10 cellular contexts compared by ENCODE assay signal in genomic region chr3:122572940-122573412, GRCh38. TPM values are rescaled to one million over a fixed set of nuclear protein-coding genes. Genes with fewer than 3 reads are reported as not detected.
A peak's percentile ranks its signal among the peaks of the same experiment; 100 is the strongest.
DNase-seq lines count a peak whose midpoint lies in the region; ATAC-seq, FAIRE-seq and TF ChIP-seq lines count a peak whose summit lies in the region.
"Had no signal": no experiment of that assay in that cellular context is flagged by ENCODE, and none has a peak within 500 bp of the region (broad histone marks: within the 10 kb centered on the region; RNA-seq: fewer than 3 reads in every experiment).

No MANE protein-coding gene starts in this region.

- CTCF ChIA-PET in SK-N-SH (lab: Yijun Ruan, JAX) = no interaction called here

- peaks cover 0 to 6% of the 10 kb centered on the region in 2 experiments; a peak in 1 of 4 replicates for H3K4me1 ChIP-seq in SK-N-SH (ENCODE audit: control insufficient read depth in 1 of 2, insufficient read depth in 2 of 2, low read depth in 1 of 2, low read length in 1 of 2)
- H3K4me1 ChIP-seq in skeletal muscle satellite cell (ENCODE audit: control insufficient read depth, insufficient read depth, low read length) = peaks cover 13% of the 10 kb centered on the region

- H3K9ac ChIP-seq in SK-N-SH = no peak overlapping the region
- H3K9ac ChIP-seq in skeletal muscle satellite cell (ENCODE audit: low read depth, low read length) = no peak overlapping the region
- H3K9ac ChIP-seq: KMS-11 had no signal

- no peak for TF ChIP-seq EP300 in SK-N-SH (IDR thresholded peaks at IDR 0.05; ENCODE audit: borderline replicate concordance in 1 of 2, low read depth in 1 of 2, low read length in 1 of 2)

- no peak for TF ChIP-seq CTCF in SK-N-SH (IDR thresholded peaks at IDR 0.05)

- DNase-seq in Daoy (ENCODE audit: low read depth) = peak; percentile 78
- DNase-seq in SK-N-SH = no peak
- no peak for DNase-seq in GM19239 (ENCODE audit: insufficient read length, low spot score)

- no peaks in the 10 kb centered on the region for H3K9me3 ChIP-seq in SK-N-SH
- H3K9me3 ChIP-seq in skeletal muscle satellite cell (replicated peaks; ENCODE audit: low read length) = no peaks in the 10 kb centered on the region

- no peak for TF ChIP-seq RAD21 in SK-N-SH (IDR thresholded peaks at IDR 0.05; ENCODE audit: low read length)

- no peak for FAIRE-seq in GM19239 (lab: Jason Lieb, UNC)
- FAIRE-seq: islet of Langerhans had no signal

- H3K4me2 ChIP-seq in SK-N-SH = no peak overlapping the region
- H3K4me2 ChIP-seq in skeletal muscle satellite cell (ENCODE audit: low read length) = peak overlapping the region; percentile 4
- H3K4me2 ChIP-seq: KMS-11 had no signal

- H2AFZ ChIP-seq in SK-N-SH (ENCODE audit: low read depth) = no peak overlapping the region

- POLR2A ChIA-PET in SK-N-SH (lab: Yijun Ruan, JAX) = no interaction called here

- peak; percentile 24 for ATAC-seq in HG02798 (IDR thresholded peaks at IDR 0.05; ENCODE audit: poor library complexity, unreplicated experiment)
- peak; percentile 93 for ATAC-seq in esophagus mucosa
- ATAC-seq in HG03135 (IDR thresholded peaks at IDR 0.05; ENCODE audit: unreplicated experiment) = no peak
- no peak for ATAC-seq in HG02870 (IDR thresholded peaks at IDR 0.05; ENCODE audit: unreplicated experiment)

- H3K79me2 ChIP-seq in SK-N-SH (ENCODE audit: insufficient read depth) = no peaks in the 10 kb centered on the region

- 80% methylated on average over 3 of the region's 3 CpGs for WGBS in SK-N-SH (ENCODE audit: low lambda C conversion rate)

- H3K9me2 ChIP-seq in SK-N-SH = no peaks in the 10 kb centered on the region

- H3K36me3 ChIP-seq in SK-N-SH (replicated peaks in 1 of 2; ENCODE audit: control insufficient read depth in 1 of 2, insufficient read depth in 2 of 2, low read length in 1 of 2) (peaks cover 8 to 25% of the 10 kb centered on the region in 2 experiments), skeletal muscle satellite cell (ENCODE audit: insufficient read depth, low read length) (peaks cover 12% of the 10 kb centered on the region)

- no peaks in the 10 kb centered on the region for H3F3A ChIP-seq in SK-N-SH (replicated peaks; ENCODE audit: insufficient read depth)

- no peak overlapping the region for H3K4me3 ChIP-seq in SK-N-SH (ENCODE audit: low read depth in 2 of 2, low read length in 1 of 2)
- H3K4me3 ChIP-seq in skeletal muscle satellite cell (ENCODE audit: low read length) = no peak overlapping the region

- H3K27ac ChIP-seq in SK-N-SH (ENCODE audit: low read depth in 2 of 2, low read length in 1 of 2) = no peak overlapping the region
- H3K27ac ChIP-seq: KMS-11 had no signal

- no peaks in the 10 kb centered on the region for H4K20me1 ChIP-seq in SK-N-SH (ENCODE audit: insufficient read depth)

- H3K27me3 ChIP-seq in SK-N-SH (ENCODE audit: insufficient read depth) (no peaks in the 10 kb centered on the region), skeletal muscle satellite cell (ENCODE audit: control insufficient read depth, insufficient read depth, low read length) (no peaks in the 10 kb centered on the region)

TF ChIP-seq in SK-N-SH, 30 proteins besides CTCF, POLR2A, EP300 and RAD21:
- no peak for TF ChIP-seq SMC3 (IDR thresholded peaks at IDR 0.05; ENCODE audit: low read depth, low read length)
- TF ChIP-seq FOXM1 (IDR thresholded peaks at IDR 0.05; ENCODE audit: low read depth) = no peak
- TF ChIP-seq TAF1 (IDR thresholded peaks at IDR 0.05; ENCODE audit: borderline replicate concordance, low read depth, low read length) = no peak
- no peak for TF ChIP-seq GABPA (IDR thresholded peaks at IDR 0.05; ENCODE audit: low read depth)
- TF ChIP-seq FOSL2 (IDR thresholded peaks at IDR 0.05; ENCODE audit: borderline replicate concordance, low read depth) = 0 out of 2 replicates have a peak, but pooled peaks have one; percentile 4

RNA-seq across cellular contexts. Expression of gene PARP15, which starts 4.5 kb away (rescaled TPM):
- total RNA-seq in Daoy (2014; rRNA removed; shearing (Covaris generic)) = under 0.01 TPM in 1 of 2 replicates, not detected in the other
- not detected in 2 replicates for polyA plus RNA-seq in SK-N-SH (2012; rRNA removed)
- polyA plus RNA-seq in SK-N-SH (2012; cell fraction: cytosol; rRNA removed) = 0.01 TPM in 1 of 2 replicates, not detected in the other
- not detected in 2 replicates for polyA plus RNA-seq in SK-N-SH (2012; cell fraction: nucleus; rRNA removed)
- total RNA-seq in esophagus mucosa = 0.56 TPM
- 0.25 TPM in 1 of 2 replicates, not detected in the other for total RNA-seq in skeletal muscle satellite cell (2012; rRNA removed)

RNA-seq across cellular contexts. Expression of gene DTX3L, which starts 8.8 kb away (rescaled TPM):
- total RNA-seq in Daoy (2014; rRNA removed; shearing (Covaris generic)) = 13.7 and 14.7 TPM in 2 replicates
- polyA plus RNA-seq in SK-N-SH (2012; rRNA removed) = 2.6 and 2.7 TPM in 2 replicates
- 4.7 and 4.8 TPM in 2 replicates for polyA plus RNA-seq in SK-N-SH (2012; cell fraction: cytosol; rRNA removed)
- 2.4 and 3.5 TPM in 2 replicates for polyA plus RNA-seq in SK-N-SH (2012; cell fraction: nucleus; rRNA removed)
- total RNA-seq in esophagus mucosa = 28.5 TPM
- total RNA-seq in skeletal muscle satellite cell (2012; rRNA removed) = 11.4 and 11.7 TPM in 2 replicates

RNA-seq across cellular contexts. Expression of gene PARP9, which starts 8.9 kb away (rescaled TPM):
- 11.9 and 26.3 TPM in 2 replicates for total RNA-seq in Daoy (2014; rRNA removed; shearing (Covaris generic))
- polyA plus RNA-seq in SK-N-SH (2012; rRNA removed) = 13.5 and 17.4 TPM in 2 replicates
- polyA plus RNA-seq in SK-N-SH (2012; cell fraction: cytosol; rRNA removed) = 16.6 and 17.2 TPM in 2 replicates
- polyA plus RNA-seq in SK-N-SH (2012; cell fraction: nucleus; rRNA removed) = 10.9 and 20.4 TPM in 2 replicates
- 27.5 TPM for total RNA-seq in esophagus mucosa
- total RNA-seq in skeletal muscle satellite cell (2012; rRNA removed) = 9.2 and 10.4 TPM in 2 replicates

RNA-seq across cellular contexts. Expression of gene KPNA1, which starts 58.2 kb away (rescaled TPM):
- total RNA-seq in Daoy (2014; rRNA removed; shearing (Covaris generic)) = 21.5 and 32.1 TPM in 2 replicates
- polyA plus RNA-seq in SK-N-SH (2012; rRNA removed) = 21.6 and 32.0 TPM in 2 replicates
- 20.4 and 25.5 TPM in 2 replicates for polyA plus RNA-seq in SK-N-SH (2012; cell fraction: cytosol; rRNA removed)
- 20.3 and 39.3 TPM in 2 replicates for polyA plus RNA-seq in SK-N-SH (2012; cell fraction: nucleus; rRNA removed)
- 54.2 TPM for total RNA-seq in esophagus mucosa
- 36.0 and 38.0 TPM in 2 replicates for total RNA-seq in skeletal muscle satellite cell (2012; rRNA removed)

Comparison
In these comparisons a context has a peak if more than half of its experiments do, and no peak if none do; other contexts are left out.
1. ATAC-seq: peak in HG02798 (single experiment) and esophagus mucosa (single experiment); none in HG03135 (single experiment) and HG02870 (single experiment).